27 cellular contexts compared by ENCODE assay signal in genomic region chr1:117952386-117952785, GRCh38.
"Had no signal": no experiment of that assay in that cellular context is flagged by ENCODE, and none has a peak within 500 bp of the region (broad histone marks: within the 10 kb centered on the region; RNA-seq: fewer than 3 reads in every experiment).

No MANE protein-coding gene starts in this region.

- DNase-seq: activated CD4-positive, alpha-beta memory T cell treated with anti-CD3 and anti-CD28 coated beads, Interleukin-2, amount 10 ng/mL, durations not matched to agents 7 days and 5 days; activated CD4-positive, alpha-beta T cell treated with anti-CD3 and anti-CD28 coated beads for 1 hour; activated CD4-positive, alpha-beta T cell treated with anti-CD3 and anti-CD28 coated beads for 36 hours; activated CD4-positive, alpha-beta T cell treated with anti-CD3 and anti-CD28 coated beads for 48 hours; activated CD4-positive, alpha-beta T cell treated with anti-CD3 and anti-CD28 coated beads, Interleukin-2, amount 10 ng/mL, durations not matched to agents 7 days and 5 days; activated CD4-positive, alpha-beta T cell treated with anti-CD3 and anti-CD28 coated beads, Interleukin-2, amount 50 U/mL, for 48 hours; activated CD4-positive, CD25-positive, alpha-beta regulatory T cell; activated CD8-positive, alpha-beta memory T cell treated with anti-CD3 and anti-CD28 coated beads for 24 hours; activated CD8-positive, alpha-beta memory T cell treated with anti-CD3 and anti-CD28 coated beads, Interleukin-2, amount 10 ng/mL, durations not matched to agents 7 days and 5 days; activated CD8-positive, alpha-beta memory T cell treated with anti-CD3 and anti-CD28 coated beads, Interleukin-2, amount 50 U/mL, for 48 hours; activated CD8-positive, alpha-beta T cell treated with anti-CD3 and anti-CD28 coated beads, Interleukin-2, amount 10 ng/mL, durations not matched to agents 7 days and 5 days; activated effector memory CD4-positive, alpha-beta T cell treated with Interleukin-2 at 50 U/mL for 16 hours; activated gamma-delta T cell; activated naive CD4-positive, alpha-beta T cell treated with anti-CD3 and anti-CD28 coated beads, Interleukin-2, amount 10 ng/mL, durations not matched to agents 7 days and 5 days; activated naive CD4-positive, alpha-beta T cell treated with Interleukin-2 at 50 U/mL for 16 hours; activated naive CD8-positive, alpha-beta T cell treated with anti-CD3 and anti-CD28 coated beads, Interleukin-2, amount 10 ng/mL, durations not matched to agents 7 days and 5 days; activated naive CD8-positive, alpha-beta T cell treated with anti-CD3 and anti-CD28 coated beads, Interleukin-2, amount 50 U/mL, for 24 hours; activated T-cell treated with anti-CD3 and anti-CD28 coated beads, Interleukin-2, amount 50 U/mL, for 24 hours; activated T-cell treated with anti-CD3 and anti-CD28 coated beads, Interleukin-2, amount 50 U/mL, for 48 hours; amygdala; anterior cingulate cortex; caudate nucleus; cerebellar nuclear complex; T-helper 1 cell; T-helper 2 cell; T-helper 9 cell; WERI-Rb-1 had no signal
